Comparison of ENCODE assay signal across 9 cellular contexts in genomic region chr1:23964790-23965740, GRCh38. TPM values are rescaled to one million over a fixed set of nuclear protein-coding genes. Genes with fewer than 3 reads are reported as not detected.
DNase-seq lines count a peak whose midpoint lies in the region; ATAC-seq and TF ChIP-seq lines count a peak whose summit lies in the region.
"Had no signal": no experiment of that assay in that cellular context is flagged by ENCODE, and none has a peak within 500 bp of the region (broad histone marks: within the 10 kb centered on the region; RNA-seq: fewer than 3 reads in every experiment).

No MANE protein-coding gene starts in this region.

- H3K4me3 ChIP-seq in left ventricle myocardium inferior (no peak overlapping the region), thoracic aorta (no peak overlapping the region)

- peaks cover 75% of the 10 kb centered on the region for H3K4me1 Mint-ChIP-seq in activated T-cell treated with anti-CD3 and anti-CD28 coated beads, Interleukin-2, amount 50 U/mL, for 24 hours (ENCODE audit: low read depth)
- H3K4me1 Mint-ChIP-seq in activated B cell treated with CpG ODN at 0.5 μM for 24 hours, result peaks cover 56% of the 10 kb centered on the region

- H3K9me3 Mint-ChIP-seq in activated T-cell treated with anti-CD3 and anti-CD28 coated beads, Interleukin-2, amount 50 U/mL, for 24 hours, result no peaks in the 10 kb centered on the region
- H3K9me3 Mint-ChIP-seq in activated B cell treated with CpG ODN at 0.5 μM for 24 hours, result no peaks in the 10 kb centered on the region

- H3K27me3 ChIP-seq in left ventricle myocardium inferior (ENCODE audit: low read depth) (no peaks in the 10 kb centered on the region), thoracic aorta (replicated peaks; ENCODE audit: insufficient read depth) (no peaks in the 10 kb centered on the region)

- ATAC-seq in activated B cell treated with CpG ODN at 0.5 μM for 24 hours (ENCODE audit: low read depth) (no peak), thoracic aorta (ENCODE audit: insufficient number of reproducible peaks, low FRiP score, low read depth) (no peak), GM18868 (IDR thresholded peaks at IDR 0.05; ENCODE audit: unreplicated experiment) (no peak)

- intact Hi-C loops in activated B cell treated with CpG ODN at 0.5 μM for 24 hours (cut with micrococcal nuclease), result no loop called here
- intact Hi-C loops in left ventricle myocardium inferior (cut with micrococcal nuclease), result no loop called here

- peak overlapping the region; percentile 89 for H3K27ac Mint-ChIP-seq in activated T-cell treated with anti-CD3 and anti-CD28 coated beads, Interleukin-2, amount 50 U/mL, for 24 hours
- H3K27ac Mint-ChIP-seq in activated B cell treated with CpG ODN at 0.5 μM for 24 hours, result peak overlapping the region; percentile 77

- H3K4me3 Mint-ChIP-seq in activated T-cell treated with anti-CD3 and anti-CD28 coated beads, Interleukin-2, amount 50 U/mL, for 24 hours, result peak overlapping the region; percentile 15
- H3K4me3 Mint-ChIP-seq in activated B cell treated with CpG ODN at 0.5 μM for 24 hours, result peak overlapping the region; percentile 41

- no peaks in the 10 kb centered on the region for H3K27me3 Mint-ChIP-seq in activated T-cell treated with anti-CD3 and anti-CD28 coated beads, Interleukin-2, amount 50 U/mL, for 24 hours
- no peaks in the 10 kb centered on the region for H3K27me3 Mint-ChIP-seq in activated B cell treated with CpG ODN at 0.5 μM for 24 hours

- H3K27ac ChIP-seq in left ventricle myocardium inferior (replicated peaks) (peak overlapping the region; percentile 41), thoracic aorta (peak overlapping the region; percentile 4 to 10)

- H3K9me3 ChIP-seq in left ventricle myocardium inferior (replicated peaks) (no peaks in the 10 kb centered on the region), thoracic aorta (no peaks in the 10 kb centered on the region)

- H3K4me1 ChIP-seq in left ventricle myocardium inferior (peaks cover 69% of the 10 kb centered on the region), thoracic aorta (ENCODE audit: control insufficient read depth in 1 of 2, low read depth in 2 of 2) (peaks cover 23 to 41% of the 10 kb centered on the region in 2 donors)

- DNase-seq in activated T-cell treated with anti-CD3 and anti-CD28 coated beads, Interleukin-2, amount 50 U/mL, for 24 hours, result no peak
- no peak for DNase-seq in activated T-cell treated with anti-CD3 and anti-CD28 coated beads for 4 hours
- no peak for DNase-seq in activated B cell treated with CpG ODN at 0.5 μM for 24 hours
- DNase-seq in left ventricle myocardium inferior, result no peak
- DNase-seq in thoracic aorta (ENCODE audit: low spot score), result no peak
- no peak for DNase-seq in ureter (ENCODE audit: low spot score)
- DNase-seq in NCI-H2171 treated with DMSO at 0.1 percent for 48 hours (lab: John Stamatoyannopoulos, UW), result no peak
- DNase-seq: posterior cingulate gyrus had no signal

- CTCF ChIA-PET in activated B cell treated with CpG ODN at 0.5 μM for 24 hours (lab: Charles Lee), result interaction anchor here (0.9 to 1.6 kb wide), 4 partner anchors 15 to 193 kb away, joined by 3 to 4 read pairs (median 3); partner anchors contain the start of gene SRSF10

- H3K36me3 ChIP-seq in left ventricle myocardium inferior (peaks cover 75% of the 10 kb centered on the region), thoracic aorta (peaks cover 13% of the 10 kb centered on the region)

- TF ChIP-seq CTCF in activated B cell treated with CpG ODN at 0.5 μM for 24 hours (IDR thresholded peaks at IDR 0.05) (no peak), left ventricle myocardium inferior (IDR thresholded peaks at IDR 0.05; ENCODE audit: borderline replicate concordance) (no peak), thoracic aorta (IDR thresholded peaks at IDR 0.05) (no peak)

- POLR2A ChIA-PET in activated B cell treated with CpG ODN at 0.5 μM for 24 hours (lab: Charles Lee), result interaction anchor here (1.0 to 3.0 kb wide), 3 partner anchors 13 to 164 kb away, joined by 3 to 22 read pairs (median 3); partner anchors contain the start of gene SRSF10

- peaks cover 97% of the 10 kb centered on the region for H3K36me3 Mint-ChIP-seq in activated T-cell treated with anti-CD3 and anti-CD28 coated beads, Interleukin-2, amount 50 U/mL, for 24 hours (ENCODE audit: low read depth)
- H3K36me3 Mint-ChIP-seq in activated B cell treated with CpG ODN at 0.5 μM for 24 hours (ENCODE audit: low read depth), result peaks cover 76% of the 10 kb centered on the region

RNA-seq across cellular contexts. Expression of gene PNRC2, which starts 5.4 kb away (rescaled TPM):
- total RNA-seq in activated B cell treated with CpG ODN at 0.5 μM for 24 hours, result 175 and 184 TPM in 2 replicates
- 92.3 TPM for total RNA-seq in left ventricle myocardium inferior
- total RNA-seq in thoracic aorta, result 100 to 1,000 TPM in 1 of 2 donors, 10 to 100 TPM in 1; 77.6 to 143 TPM
- 101 TPM for total RNA-seq in ureter

RNA-seq across cellular contexts. Expression of gene SRSF10, which starts 15.1 kb away (rescaled TPM):
- total RNA-seq in activated B cell treated with CpG ODN at 0.5 μM for 24 hours (168 and 192 TPM in 2 replicates), left ventricle myocardium inferior (56.5 TPM), thoracic aorta (100 to 1,000 TPM in 1 of 2 donors, 10 to 100 TPM in 1; 73.9 to 126 TPM), ureter (126 TPM)

RNA-seq across cellular contexts. Expression of gene CNR2, which starts 51.9 kb away (rescaled TPM):
- total RNA-seq in activated B cell treated with CpG ODN at 0.5 μM for 24 hours (44.5 and 51.0 TPM in 2 replicates), left ventricle myocardium inferior (not detected), thoracic aorta (under 1 TPM in 1 of 2 donors, not detected in 1; 0.41 TPM), ureter (not detected)

Comparison
In these comparisons a context has a peak if more than half of its experiments do, and no peak if none do; other contexts are left out.
1. RNA of gene CNR2, which starts 51.9 kb away (total RNA-seq): 44.5 to 51.0 TPM in activated B cell treated with CpG ODN at 0.5 μM for 24 hours; 0.41 TPM in thoracic aorta, not detected in ureter (single experiment) and not detected in left ventricle myocardium inferior (single experiment); every median in the first group is over 10 times any median in the second.